ENCODE assay signal across 10 cellular contexts in genomic region chr19:38667552-38668205, GRCh38. TPM values are rescaled to one million over a fixed set of nuclear protein-coding genes. Genes with fewer than 3 reads are reported as not detected.
A peak's percentile ranks its signal among the peaks of the same experiment; 100 is the strongest.
DNase-seq lines count a peak whose midpoint lies in the region; ATAC-seq and TF ChIP-seq lines count a peak whose summit lies in the region.
"Had no signal": no experiment of that assay in that cellular context is flagged by ENCODE, and none has a peak within 500 bp of the region (broad histone marks: within the 10 kb centered on the region; RNA-seq: fewer than 3 reads in every experiment).

No MANE protein-coding gene starts in this region.

- peak overlapping the region; percentile 65 for H3K9ac ChIP-seq in endodermal cell (ENCODE audit: extremely low read depth, low read length, poor library complexity, severe bottlenecking)
- H3K9ac ChIP-seq in neural progenitor cell, result no peak overlapping the region

- H3K27ac ChIP-seq in endodermal cell (ENCODE audit: low read depth, low read length) (peak overlapping the region; percentile 63), neural progenitor cell (no peak overlapping the region)

- H3K36me3 ChIP-seq in endodermal cell (ENCODE audit: control insufficient read depth, insufficient read depth, low read length), result peaks cover 16% of the 10 kb centered on the region
- H3K36me3 ChIP-seq in neural progenitor cell, result no peaks in the 10 kb centered on the region

- 89% methylated on average over 3 to 10 of the region's 10 CpGs for WGBS in endodermal cell (ENCODE audit: insufficient coverage in 1 of 2, insufficient read length in 1 of 2), 2 experiments

- TF ChIP-seq CTCF in AG10803 (conservative IDR thresholded peaks at IDR 0.05; ENCODE audit: low read length) (no peak), endodermal cell (conservative IDR thresholded peaks at IDR 0.05) (no peak), neural progenitor cell (IDR thresholded peaks at IDR 0.05) (no peak)

- no peaks in the 10 kb centered on the region for H3K27me3 Mint-ChIP-seq in endodermal cell (ENCODE audit: insufficient read depth)
- H3K27me3 Mint-ChIP-seq in neural progenitor cell (ENCODE audit: insufficient read depth, low read depth), result peaks cover 4% of the 10 kb centered on the region

- H3K4me3 ChIP-seq in AG10803 (ENCODE audit: low read length) (no peak overlapping the region), endodermal cell (ENCODE audit: low read length) (no peak overlapping the region), neural progenitor cell (no peak overlapping the region)

- H2AFZ ChIP-seq in neural progenitor cell (replicated peaks), result no peak overlapping the region

- H3K4me3 Mint-ChIP-seq in endodermal cell (no peak overlapping the region), neural progenitor cell (no peak overlapping the region)

- H3K36me3 Mint-ChIP-seq in endodermal cell (ENCODE audit: low read depth) (peaks cover 11% of the 10 kb centered on the region), neural progenitor cell (peaks cover 5% of the 10 kb centered on the region)

- H3K27me3 ChIP-seq in endodermal cell (ENCODE audit: control insufficient read depth, insufficient read depth, low read length, poor library complexity, severe bottlenecking) (no peaks in the 10 kb centered on the region), neural progenitor cell (no peaks in the 10 kb centered on the region)

- no peak for ATAC-seq in GM19324 (IDR thresholded peaks at IDR 0.05; ENCODE audit: low FRiP score, unreplicated experiment)
- no peak for ATAC-seq in activated CD4-positive, CD25-positive, alpha-beta regulatory T cell treated with anti-CD3 and anti-CD28 coated beads, Interleukin-2, amount 50 U/mL, for 24 hours

- peak overlapping the region; percentile 85 for H3K27ac Mint-ChIP-seq in endodermal cell
- H3K27ac Mint-ChIP-seq in neural progenitor cell, result no peak overlapping the region

- no peaks in the 10 kb centered on the region for H3K9me3 ChIP-seq in endodermal cell (ENCODE audit: control insufficient read depth, low read length)
- H3K9me3 ChIP-seq in neural progenitor cell (ENCODE audit: low read depth), result no peaks in the 10 kb centered on the region

- H3K4me2 ChIP-seq in neural progenitor cell, result peak overlapping the region; percentile 68

- peaks cover 80% of the 10 kb centered on the region for H3K4me1 Mint-ChIP-seq in endodermal cell
- H3K4me1 Mint-ChIP-seq in neural progenitor cell, result peaks cover 72% of the 10 kb centered on the region

- H4K20me1 ChIP-seq in neural progenitor cell (ENCODE audit: low read depth), result peaks cover 99% of the 10 kb centered on the region

- H3F3A ChIP-seq in neural progenitor cell (ENCODE audit: low read depth), result peaks cover 44% of the 10 kb centered on the region

- peaks cover 97% of the 10 kb centered on the region for H3K79me2 ChIP-seq in neural progenitor cell (ENCODE audit: low read depth)

- H3K4me1 ChIP-seq in endodermal cell (ENCODE audit: control insufficient read depth, insufficient read depth, low read length) (peaks cover 55% of the 10 kb centered on the region), neural progenitor cell (peaks cover 51% of the 10 kb centered on the region)

- no peaks in the 10 kb centered on the region for H3K9me3 Mint-ChIP-seq in endodermal cell
- no peaks in the 10 kb centered on the region for H3K9me3 Mint-ChIP-seq in neural progenitor cell

- peak; percentile 73 for DNase-seq in AG10803 (ENCODE audit: low read depth)
- DNase-seq in NAMALWA (ENCODE audit: low spot score), result peak; percentile 60
- no peak for DNase-seq in endodermal cell
- no peak for DNase-seq in neural progenitor cell (ENCODE audit: low spot score)
- no peak for DNase-seq in SW480 (ENCODE audit: low spot score)
- DNase-seq in stimulated activated CD4-positive, alpha-beta T cell treated with anti-CD3 and anti-CD28 coated beads, Interleukin-1b, Interleukin-23, amount 100 ng/mL, for 48 hours, result no peak
- DNase-seq: cerebellar nuclear complex, NCI-H1930 had no signal

RNA-seq across cellular contexts. Expression of gene ACTN4, which starts 20.2 kb away (rescaled TPM):
- total RNA-seq in endodermal cell (100 to 1,000 TPM; 378 to 437 TPM), neural progenitor cell (ENCODE audit: low replicate concordance) (127 and 233 TPM in 2 replicates)
- 322 TPM for polyA plus RNA-seq in endodermal cell (2013, experiment 1 of 2)
- polyA plus RNA-seq in endodermal cell (2013, experiment 2 of 2), result 298 TPM

RNA-seq across cellular contexts. Expression of gene EIF3K, which starts 48.7 kb away (rescaled TPM):
- total RNA-seq in endodermal cell (100 to 1,000 TPM; 303 to 334 TPM), neural progenitor cell (ENCODE audit: low replicate concordance) (261 and 432 TPM in 2 replicates)
- 248 TPM for polyA plus RNA-seq in endodermal cell (2013, experiment 1 of 2)
- polyA plus RNA-seq in endodermal cell (2013, experiment 2 of 2), result 218 TPM

RNA-seq across cellular contexts. Expression of gene MAP4K1, which starts 49.9 kb away (rescaled TPM):
- 10 to 100 TPM; 12.3 to 17.8 TPM for total RNA-seq in endodermal cell
- polyA plus RNA-seq in endodermal cell (2013, experiment 1 of 2), result 3.8 TPM
- 5.5 TPM for polyA plus RNA-seq in endodermal cell (2013, experiment 2 of 2)
- total RNA-seq in neural progenitor cell (ENCODE audit: low replicate concordance), result 1.9 and 3.6 TPM in 2 replicates

Comparison
In these comparisons a context has a peak if more than half of its experiments do, and no peak if none do; other contexts are left out.
1. DNase-seq: peak in AG10803 (single experiment) and NAMALWA (single experiment); none in endodermal cell (single experiment), neural progenitor cell (single experiment), SW480 (single experiment) and stimulated activated CD4-positive, alpha-beta T cell treated with anti-CD3 and anti-CD28 coated beads, Interleukin-1b, Interleukin-23, amount 100 ng/mL, for 48 hours (single experiment).